12 cellular contexts compared by ENCODE assay signal in genomic region chr19:19399733-19400438, GRCh38. TPM values are rescaled to one million over a fixed set of nuclear protein-coding genes. Genes with fewer than 3 reads are reported as not detected.
DNase-seq lines count a peak whose midpoint lies in the region; ATAC-seq and TF ChIP-seq lines count a peak whose summit lies in the region.
"Had no signal": no experiment of that assay in that cellular context is flagged by ENCODE, and none has a peak within 500 bp of the region (broad histone marks: within the 10 kb centered on the region; RNA-seq: fewer than 3 reads in every experiment).

No MANE protein-coding gene starts in this region.

- H4K20me1 ChIP-seq in BLaER1 = peaks cover 67% of the 10 kb centered on the region
- H4K20me1 ChIP-seq in HCT116 (ENCODE audit: insufficient read depth) = peaks cover 5% of the 10 kb centered on the region; the same call in 1 of the 2 replicates

- ATAC-seq in HCT116 = no peak
- no peak for ATAC-seq in HG02678 (IDR thresholded peaks at IDR 0.05; ENCODE audit: unreplicated experiment)

- H3K9ac ChIP-seq in BLaER1 = peak overlapping the region; percentile 36
- H3K9ac ChIP-seq in HCT116 (ENCODE audit: low read length) = no peak overlapping the region
- H3K9ac ChIP-seq in adipocyte (ENCODE audit: low read length) = peak overlapping the region; percentile 56

- H3K4me2 ChIP-seq in BLaER1 = peak overlapping the region; percentile 73
- H3K4me2 ChIP-seq in HCT116 (ENCODE audit: low read length) = no peak overlapping the region
- H3K4me2 ChIP-seq: hepatocyte had no signal

- no peak for TF ChIP-seq RAD21 in HCT116 (IDR thresholded peaks at IDR 0.05; ENCODE audit: low read depth)

- POLR2A ChIA-PET in HCT116 (lab: Charles Lee) (no interaction called here), GM10248 (lab: Yijun Ruan, JAX) (no interaction called here)

- no peaks in the 10 kb centered on the region for H3K36me3 ChIP-seq in BLaER1
- H3K36me3 ChIP-seq in HCT116 (ENCODE audit: control insufficient read depth in 1 of 2, insufficient read depth in 2 of 2, low read length in 2 of 2) = no peaks in the 10 kb centered on the region
- H3K36me3 ChIP-seq in adipocyte (ENCODE audit: control insufficient read depth, insufficient read depth, low read length, severe bottlenecking) = no peaks in the 10 kb centered on the region
- no peaks in the 10 kb centered on the region for H3K36me3 ChIP-seq in muscle layer of duodenum (ENCODE audit: control insufficient read depth in 1 of 2, insufficient read depth in 2 of 2, low read length in 2 of 2)

- CTCF ChIA-PET in HCT116 (lab: Charles Lee) (no interaction called here), GM10248 (lab: Yijun Ruan, JAX) (interaction anchor here (6.1 kb wide), 1 partner anchor 91 kb away, joined by 21 read pairs; no protein-coding TSS in a partner anchor)

- H3K79me2 ChIP-seq in HCT116 (ENCODE audit: insufficient read depth, low read length) = peaks cover 83% of the 10 kb centered on the region

- TF ChIP-seq POLR2A in HCT116 (IDR thresholded peaks at IDR 0.05; ENCODE audit: borderline replicate concordance, extremely low read depth, insufficient read depth, insufficient read length) = no peak

- no peak for TF ChIP-seq CTCF in HCT116 (IDR thresholded peaks at IDR 0.05 in 2 of 3, conservative IDR thresholded peaks at IDR 0.05 in 1 of 3; ENCODE audit: borderline replicate concordance in 1 of 3, insufficient read depth in 1 of 3, low read depth in 2 of 3, low read length in 2 of 3)
- TF ChIP-seq CTCF in GM10248 (IDR thresholded peaks at IDR 0.05; ENCODE audit: control extremely low read depth, extremely low read depth, low read depth, missing control alignments) = no peak

- no peaks in the 10 kb centered on the region for H3K9me2 ChIP-seq in HCT116 (ENCODE audit: insufficient read depth)

- RAD21 ChIA-PET in HCT116 (lab: Charles Lee; ENCODE audit: low non-redundant PET in 1 of 2, low total read pairs in 2 of 2, uncharacterized antibody in 2 of 2, unreplicated experiment in 2 of 2) = no interaction called here

- H3K4me3 ChIP-seq in BLaER1 = no peak overlapping the region; the same call in 1 of the 2 replicates
- H3K4me3 ChIP-seq in HCT116 (replicated peaks in 1 of 2; ENCODE audit: low read depth in 1 of 2, low read length in 2 of 2) = no peak overlapping the region
- H3K4me3 ChIP-seq in adipocyte (ENCODE audit: low read length) = peak overlapping the region; percentile 20
- H3K4me3 ChIP-seq in muscle layer of duodenum (ENCODE audit: low read depth in 1 of 2, low read length in 2 of 2) = no peak overlapping the region
- H3K4me3 ChIP-seq: hepatocyte had no signal

- no peak for DNase-seq in HCT116 (ENCODE audit: low read depth, low spot score)
- DNase-seq in adipocyte (ENCODE audit: low read depth) = peak; percentile 30
- DNase-seq in NCI-H2196 treated with DMSO at 0.1 percent for 48 hours (lab: John Stamatoyannopoulos, UW; ENCODE audit: unreplicated experiment) = no peak
- DNase-seq in GM10248 (ENCODE audit: extremely low spot score) = no peak
- no peak for DNase-seq in NCI-H1930 (lab: John Stamatoyannopoulos, UW)
- DNase-seq: NCI-H82; stimulated activated CD4-positive, alpha-beta T cell treated with anti-CD3 and anti-CD28 coated beads, Interleukin-4, amount 100 ng/mL, for 24 hours; T1000 had no signal

- H2AFZ ChIP-seq in HCT116 (ENCODE audit: low read depth, low read length, poor library complexity, severe bottlenecking) = no peak overlapping the region
- H2AFZ ChIP-seq: hepatocyte had no signal

- intact Hi-C loops in HCT116 (cut with micrococcal nuclease) = no loop called here

- H3K9me3 ChIP-seq in BLaER1 (no peaks in the 10 kb centered on the region), HCT116 (ENCODE audit: control insufficient read depth in 1 of 2, insufficient read depth in 1 of 2, low read depth in 1 of 2, low read length in 2 of 2) (no peaks in the 10 kb centered on the region), adipocyte (ENCODE audit: control insufficient read depth, low read length) (no peaks in the 10 kb centered on the region), muscle layer of duodenum (ENCODE audit: control insufficient read depth in 1 of 2, low read length in 2 of 2) (no peaks in the 10 kb centered on the region)

- peak overlapping the region; percentile 45 for H3K27ac ChIP-seq in BLaER1
- H3K27ac ChIP-seq in HCT116 (ENCODE audit: low read depth, low read length) = no peak overlapping the region
- H3K27ac ChIP-seq in muscle layer of duodenum (ENCODE audit: low read length) = peak overlapping the region; percentile 9
- H3K27ac ChIP-seq: hepatocyte had no signal

- H3K27me3 ChIP-seq in BLaER1 (no peaks in the 10 kb centered on the region), HCT116 (ENCODE audit: insufficient read depth, low read length) (no peaks in the 10 kb centered on the region), adipocyte (replicated peaks; ENCODE audit: control insufficient read depth, insufficient read depth, low read length) (no peaks in the 10 kb centered on the region), muscle layer of duodenum (ENCODE audit: low read depth, low read length) (no peaks in the 10 kb centered on the region)
- H3K27me3 ChIP-seq: hepatocyte had no signal

- H3K4me1 ChIP-seq in BLaER1 (peaks cover 95% of the 10 kb centered on the region), HCT116 (ENCODE audit: control insufficient read depth in 1 of 2, insufficient read depth in 2 of 2, low read length in 2 of 2) (peaks cover 22 to 35% of the 10 kb centered on the region in 2 experiments), adipocyte (ENCODE audit: control insufficient read depth, insufficient read depth, low read length) (peaks cover 34% of the 10 kb centered on the region), muscle layer of duodenum (ENCODE audit: control insufficient read depth in 1 of 2, insufficient read depth in 2 of 2, low read length in 2 of 2) (peaks cover 3 to 20% of the 10 kb centered on the region in 2 donors)

- TSS peak; percentile 2 for BruUV-seq in HCT116 (replicated peaks; lab: Mats Ljungman, UMichigan)

TF ChIP-seq in HCT116, 20 proteins besides CTCF, POLR2A, EP300 and RAD21 (continues in another document):
- TF ChIP-seq ZNF274 (IDR thresholded peaks at IDR 0.05; ENCODE audit: low read depth, low read length) (no peak), CBX3 (IDR thresholded peaks at IDR 0.05; ENCODE audit: low read depth) (no peak), POLR2AphosphoS5 (IDR thresholded peaks at IDR 0.05; ENCODE audit: low read depth, low read length) (no peak), JUND (IDR thresholded peaks at IDR 0.05) (no peak), ZFX (IDR thresholded peaks at IDR 0.05) (no peak), SIN3A (IDR thresholded peaks at IDR 0.05; ENCODE audit: low read depth) (no peak), EZH2phosphoT487 (IDR thresholded peaks at IDR 0.05; ENCODE audit: borderline replicate concordance) (no peak), ZBTB33 (IDR thresholded peaks at IDR 0.05; ENCODE audit: extremely low read depth, insufficient replicate concordance, low read length) (no peak), ATF3 (IDR thresholded peaks at IDR 0.05) (no peak), CEBPB (IDR thresholded peaks at IDR 0.05; ENCODE audit: low read depth) (no peak), EGR1 (IDR thresholded peaks at IDR 0.05; ENCODE audit: low read depth) (no peak)
- TF ChIP-seq, protein P1, sequence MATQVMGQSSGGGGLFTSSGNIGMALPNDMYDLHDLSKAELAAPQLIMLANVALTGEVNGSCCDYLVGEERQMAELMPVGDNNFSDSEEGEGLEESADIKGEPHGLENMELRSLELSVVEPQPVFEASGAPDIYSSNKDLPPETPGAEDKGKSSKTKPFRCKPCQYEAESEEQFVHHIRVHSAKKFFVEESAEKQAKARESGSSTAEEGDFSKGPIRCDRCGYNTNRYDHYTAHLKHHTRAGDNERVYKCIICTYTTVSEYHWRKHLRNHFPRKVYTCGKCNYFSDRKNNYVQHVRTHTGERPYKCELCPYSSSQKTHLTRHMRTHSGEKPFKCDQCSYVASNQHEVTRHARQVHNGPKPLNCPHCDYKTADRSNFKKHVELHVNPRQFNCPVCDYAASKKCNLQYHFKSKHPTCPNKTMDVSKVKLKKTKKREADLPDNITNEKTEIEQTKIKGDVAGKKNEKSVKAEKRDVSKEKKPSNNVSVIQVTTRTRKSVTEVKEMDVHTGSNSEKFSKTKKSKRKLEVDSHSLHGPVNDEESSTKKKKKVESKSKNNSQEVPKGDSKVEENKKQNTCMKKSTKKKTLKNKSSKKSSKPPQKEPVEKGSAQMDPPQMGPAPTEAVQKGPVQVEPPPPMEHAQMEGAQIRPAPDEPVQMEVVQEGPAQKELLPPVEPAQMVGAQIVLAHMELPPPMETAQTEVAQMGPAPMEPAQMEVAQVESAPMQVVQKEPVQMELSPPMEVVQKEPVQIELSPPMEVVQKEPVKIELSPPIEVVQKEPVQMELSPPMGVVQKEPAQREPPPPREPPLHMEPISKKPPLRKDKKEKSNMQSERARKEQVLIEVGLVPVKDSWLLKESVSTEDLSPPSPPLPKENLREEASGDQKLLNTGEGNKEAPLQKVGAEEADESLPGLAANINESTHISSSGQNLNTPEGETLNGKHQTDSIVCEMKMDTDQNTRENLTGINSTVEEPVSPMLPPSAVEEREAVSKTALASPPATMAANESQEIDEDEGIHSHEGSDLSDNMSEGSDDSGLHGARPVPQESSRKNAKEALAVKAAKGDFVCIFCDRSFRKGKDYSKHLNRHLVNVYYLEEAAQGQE (IDR thresholded peaks at IDR 0.05; ENCODE audit: low read depth) = no peak
- TF ChIP-seq, protein P2, sequence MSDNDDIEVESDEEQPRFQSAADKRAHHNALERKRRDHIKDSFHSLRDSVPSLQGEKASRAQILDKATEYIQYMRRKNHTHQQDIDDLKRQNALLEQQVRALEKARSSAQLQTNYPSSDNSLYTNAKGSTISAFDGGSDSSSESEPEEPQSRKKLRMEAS (IDR thresholded peaks at IDR 0.05) = no peak

RNA-seq across cellular contexts. Expression of gene GATAD2A, which starts 5.6 kb away (rescaled TPM):
- total RNA-seq in HCT116 (2021; ENCODE audit: unreplicated experiment) = 130 TPM
- 60.5 and 73.9 TPM in 2 replicates for polyA plus RNA-seq in HCT116 (2012)
